13 cellular contexts compared by ENCODE assay signal in the genomic region with DNA sequence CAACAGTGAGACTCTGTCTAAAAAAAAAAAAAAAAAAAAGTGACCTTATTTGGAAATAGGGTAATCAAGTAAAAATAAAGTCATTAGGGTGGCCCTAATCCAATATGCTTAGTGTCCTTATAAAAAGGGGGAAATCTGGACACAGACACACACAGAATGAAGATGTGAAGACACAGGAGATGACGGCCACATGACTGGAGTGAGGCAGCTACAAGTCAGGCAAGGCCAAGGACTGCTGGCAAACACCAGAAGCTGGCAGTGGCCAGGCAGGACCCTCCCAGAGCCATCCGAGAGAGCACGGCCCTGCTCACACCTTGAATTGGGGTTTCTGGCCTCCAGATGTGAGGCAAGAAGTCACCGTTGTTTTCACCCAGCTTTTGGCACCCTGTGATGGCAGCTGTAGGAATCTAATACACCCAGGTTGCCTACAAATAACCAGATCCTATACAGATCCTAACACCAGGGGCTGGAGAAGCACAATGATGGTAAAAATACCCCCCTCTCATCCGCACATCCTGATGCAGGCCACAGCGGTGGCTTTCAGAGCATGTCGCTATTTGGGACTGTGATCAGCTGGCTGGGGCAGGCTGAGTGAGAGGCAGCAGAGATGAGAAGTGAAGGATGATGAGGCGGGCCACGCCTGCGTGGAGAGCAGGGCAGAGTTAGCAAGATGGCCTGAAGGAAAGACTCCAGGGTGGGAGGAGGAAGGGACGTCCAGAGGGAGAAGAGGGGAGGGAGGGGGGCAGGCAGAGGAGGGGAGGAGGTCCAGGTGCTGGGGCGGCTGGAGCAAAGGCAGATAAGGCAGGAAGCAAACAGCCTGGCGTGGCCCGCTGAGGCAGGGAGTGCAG. TPM values are rescaled to one million over a fixed set of nuclear protein-coding genes. Genes with fewer than 3 reads are reported as not detected.
DNase-seq lines count a peak whose midpoint lies in the region; ATAC-seq and TF ChIP-seq lines count a peak whose summit lies in the region.
"Had no signal": no experiment of that assay in that cellular context is flagged by ENCODE, and none has a peak within 500 bp of the region (broad histone marks: within the 10 kb centered on the region; RNA-seq: fewer than 3 reads in every experiment).

No MANE protein-coding gene starts in this region.

- ATAC-seq in GM23338, result no peak

- TF ChIP-seq CTCF in GM23338 (conservative IDR thresholded peaks at IDR 0.05; ENCODE audit: low read depth in 2 of 2) (no peak), RWPE1 (conservative IDR thresholded peaks at IDR 0.05; ENCODE audit: low read depth) (no peak), stomach (IDR thresholded peaks at IDR 0.05) (no peak), chondrocyte (IDR thresholded peaks at IDR 0.05) (no peak)

- TF ChIP-seq POLR2A in stomach (IDR thresholded peaks at IDR 0.05), result no peak

- CTCF ChIA-PET in RWPE1 (lab: Yijun Ruan, JAX), result interaction anchor here (0.7 kb wide), 1 partner anchor 496 kb away, joined by 3 read pairs; no protein-coding TSS in a partner anchor

- H3K4me3 ChIP-seq in GM23338 (no peak overlapping the region), stomach (no peak overlapping the region)
- H3K4me3 ChIP-seq: SK-N-MC had no signal

- H3K27ac ChIP-seq in GM23338 (ENCODE audit: low read depth), result no peak overlapping the region
- peak overlapping the region; percentile 49 for H3K27ac ChIP-seq in RWPE1
- peak overlapping the region in 1 of 5 donors; percentile 20 for H3K27ac ChIP-seq in stomach
- H3K27ac ChIP-seq: SK-N-MC had no signal

- no peaks in the 10 kb centered on the region for H3K27me3 ChIP-seq in GM23338 (ENCODE audit: insufficient read depth)
- no peaks in the 10 kb centered on the region for H3K27me3 ChIP-seq in stomach

- H3F3A ChIP-seq in GM23338 (replicated peaks; ENCODE audit: low read depth), result no peaks in the 10 kb centered on the region

- no peak for TF ChIP-seq EP300 in stomach (IDR thresholded peaks at IDR 0.05)

- POLR2A ChIA-PET in RWPE1 (lab: Yijun Ruan, JAX; ENCODE audit: low non-redundant PET), result no interaction called here

- no peaks in the 10 kb centered on the region for H4K20me1 ChIP-seq in GM23338 (replicated peaks; ENCODE audit: insufficient read depth)

- H3K4me1 ChIP-seq in GM23338 (ENCODE audit: insufficient read depth), result peaks cover 10% of the 10 kb centered on the region; the same call in 1 of the 2 replicates
- peaks cover 37 to 43% (median 40%) of the 10 kb centered on the region in 4 donors for H3K4me1 ChIP-seq in stomach

- H3K4me3 Mint-ChIP-seq in GM23338 (no peak overlapping the region), chondrocyte (ENCODE audit: unreplicated experiment) (no peak overlapping the region)
- H3K4me3 Mint-ChIP-seq: IgD-negative memory B cell had no signal

- H3K4me1 Mint-ChIP-seq in GM23338 (peaks cover 42% of the 10 kb centered on the region), chondrocyte (ENCODE audit: low read depth) (peaks cover 58% of the 10 kb centered on the region)

- H3K9me3 Mint-ChIP-seq in GM23338, result no peaks in the 10 kb centered on the region
- no peaks in the 10 kb centered on the region for H3K9me3 Mint-ChIP-seq in chondrocyte (ENCODE audit: low read depth)
- H3K9me3 Mint-ChIP-seq: IgD-negative memory B cell had no signal

- WGBS in stomach, 5 donors, result 57 to 79% (median 66%) methylated on average over 14 of the region's 14 CpGs

- H3K36me3 Mint-ChIP-seq in GM23338 (ENCODE audit: low read depth) (no peaks in the 10 kb centered on the region; the same call in 2 of the 3 replicates), chondrocyte (ENCODE audit: low read depth) (no peaks in the 10 kb centered on the region)

- H3K27me3 Mint-ChIP-seq in GM23338 (ENCODE audit: insufficient read depth, low read depth, poor library complexity) (peaks cover 7% of the 10 kb centered on the region), chondrocyte (ENCODE audit: low read depth) (no peaks in the 10 kb centered on the region)

- intact Hi-C loops in stomach (cut with DNase I; ENCODE audit: low total_unique reads), result no loop called here

- H3K36me3 ChIP-seq in GM23338 (ENCODE audit: insufficient read depth), result no peaks in the 10 kb centered on the region
- no peaks in the 10 kb centered on the region for H3K36me3 ChIP-seq in stomach

- no peaks in the 10 kb centered on the region for H3K9me3 ChIP-seq in stomach

- no peaks in the 10 kb centered on the region for H3K79me2 ChIP-seq in GM23338 (replicated peaks; ENCODE audit: insufficient read depth)

- no peak overlapping the region for H2AFZ ChIP-seq in GM23338

- peak overlapping the region; percentile 58; the same call in 1 of the 2 replicates for H3K27ac Mint-ChIP-seq in GM23338
- H3K27ac Mint-ChIP-seq in chondrocyte (ENCODE audit: unreplicated experiment), result no peak overlapping the region
- H3K27ac Mint-ChIP-seq: IgD-negative memory B cell had no signal

- no peaks in the 10 kb centered on the region for H3K9me2 ChIP-seq in GM23338 (ENCODE audit: insufficient read depth)

- H3K4me2 ChIP-seq in GM23338, result no peak overlapping the region

- DNase-seq in GM23338 (ENCODE audit: low spot score) (no peak), RWPE1 (ENCODE audit: low spot score) (no peak), medulla oblongata (ENCODE audit: extremely low spot score) (peak; percentile 56), stomach (peak; percentile 50), chondrocyte (ENCODE audit: low spot score) (no peak), T-helper 9 cell (no peak)
- DNase-seq in stimulated activated CD4-positive, alpha-beta T cell treated with anti-CD3 and anti-CD28 coated beads, Interleukin-4, amount 100 ng/mL, for 4 hours, result no peak
- DNase-seq: MV-4-11, NCI-H1436, NCI-H2081, NCI-H524 treated with DMSO at 0.1 percent for 48 hours had no signal

TF ChIP-seq in GM23338, 12 proteins besides CTCF, POLR2A, EP300 and RAD21:
- TF ChIP-seq, protein P1, sequence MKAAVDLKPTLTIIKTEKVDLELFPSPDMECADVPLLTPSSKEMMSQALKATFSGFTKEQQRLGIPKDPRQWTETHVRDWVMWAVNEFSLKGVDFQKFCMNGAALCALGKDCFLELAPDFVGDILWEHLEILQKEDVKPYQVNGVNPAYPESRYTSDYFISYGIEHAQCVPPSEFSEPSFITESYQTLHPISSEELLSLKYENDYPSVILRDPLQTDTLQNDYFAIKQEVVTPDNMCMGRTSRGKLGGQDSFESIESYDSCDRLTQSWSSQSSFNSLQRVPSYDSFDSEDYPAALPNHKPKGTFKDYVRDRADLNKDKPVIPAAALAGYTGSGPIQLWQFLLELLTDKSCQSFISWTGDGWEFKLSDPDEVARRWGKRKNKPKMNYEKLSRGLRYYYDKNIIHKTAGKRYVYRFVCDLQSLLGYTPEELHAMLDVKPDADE (IDR thresholded peaks at IDR 0.05), result no peak
- TF ChIP-seq NANOG (IDR thresholded peaks at IDR 0.05; ENCODE audit: borderline replicate concordance), result no peak
TF ChIP-seq in GM23338: peak in this region for 0.

RNA-seq across cellular contexts. Expression of a gene that starts 28.8 kb away (rescaled TPM):
- 56.7 and 63.5 TPM in 2 replicates for total RNA-seq in GM23338 (2014; rRNA removed; shearing (Covaris generic))
- 9.8 and 11.1 TPM in 2 replicates for polyA plus RNA-seq in GM23338 (2016; fragmentation: Nextera tagmentation; extraction: Ambion mirVana)
- total RNA-seq in stomach, result 10 to 100 TPM in 4 of 5 donors, 1 to 10 TPM in 1; 7.3 to 37.9 (median 19.2) TPM
- polyA plus RNA-seq in stomach, result 10 to 100 TPM in 1 of 3 donors, 1 to 10 TPM in 2; 2.1 to 12.7 (median 7.9) TPM
- total RNA-seq in chondrocyte, result 33.8 to 47.2 TPM (median 46.8 TPM) in 3 replicates

RNA-seq across cellular contexts. Expression of a gene that starts 42.5 kb away (rescaled TPM):
- 44.7 and 55.1 TPM in 2 replicates for total RNA-seq in GM23338 (2014; rRNA removed; shearing (Covaris generic))
- polyA plus RNA-seq in GM23338 (2016; fragmentation: Nextera tagmentation; extraction: Ambion mirVana) (27.7 and 27.8 TPM in 2 replicates), stomach (10 to 100 TPM in 2 of 3 donors, 1 to 10 TPM in 1; 9.7 to 22.5 (median 10.1) TPM)
- total RNA-seq in stomach (100 to 1,000 TPM in 1 of 5 donors, 10 to 100 TPM in 2, 1 to 10 TPM in 1, under 1 TPM in 1; 0.58 to 124 (median 19.4) TPM), chondrocyte (17.0 to 18.8 TPM (median 17.3 TPM) in 3 replicates)

Comparison
In these comparisons a context has a peak if more than half of its experiments do, and no peak if none do; other contexts are left out.
1. DNase-seq: peak in medulla oblongata (single experiment) and stomach (single experiment); none in GM23338 (single experiment), RWPE1 (single experiment), chondrocyte (single experiment), stimulated activated CD4-positive, alpha-beta T cell treated with anti-CD3 and anti-CD28 coated beads, Interleukin-4, amount 100 ng/mL, for 4 hours (0 of 2) and T-helper 9 cell (single experiment).